ENCODE assay signal across 9 cellular contexts in genomic region chr7:360454-361100, GRCh38.
A peak's percentile ranks its signal among the peaks of the same experiment; 100 is the strongest.
DNase-seq lines count a peak whose midpoint lies in the region; ATAC-seq, FAIRE-seq and TF ChIP-seq lines count a peak whose summit lies in the region.
"Had no signal": no experiment of that assay in that cellular context is flagged by ENCODE, and none has a peak within 500 bp of the region (broad histone marks: within the 10 kb centered on the region; RNA-seq: fewer than 3 reads in every experiment).

No MANE protein-coding gene starts in this region.

- H3K4me3 Mint-ChIP-seq in activated T-helper 17 cell treated with anti-CD3 and anti-CD28 coated beads, Interleukin-2, amount 50 U/mL, for 72 hours = peak overlapping the region; percentile 77
- peak overlapping the region; percentile 49 to 85 (median 74) for H3K4me3 Mint-ChIP-seq in naive B cell
- H3K4me3 Mint-ChIP-seq in stimulated activated naive CD8-positive, alpha-beta T cell treated with anti-CD3 and anti-CD28 coated beads, Interleukin-15, amount 100 ng/mL, for 72 hours = peak overlapping the region; percentile 79 to 85

- intact Hi-C loops in breast epithelium (cut with DNase I; ENCODE audit: low total_unique reads) = no loop called here
- intact Hi-C loops in mammary epithelial cell (cut with micrococcal nuclease) = no loop called here
- intact Hi-C loops in prostate gland (cut with DNase I) = no loop called here

- H3K9me3 Mint-ChIP-seq in activated T-helper 17 cell treated with anti-CD3 and anti-CD28 coated beads, Interleukin-2, amount 50 U/mL, for 72 hours = peaks cover 4% of the 10 kb centered on the region
- peaks cover 0 to 20% (median 7%) of the 10 kb centered on the region in 7 donors for H3K9me3 Mint-ChIP-seq in naive B cell
- peaks cover 7 to 13% of the 10 kb centered on the region in 2 donors for H3K9me3 Mint-ChIP-seq in stimulated activated naive CD8-positive, alpha-beta T cell treated with anti-CD3 and anti-CD28 coated beads, Interleukin-15, amount 100 ng/mL, for 72 hours

- H3K9ac ChIP-seq in mammary epithelial cell (ENCODE audit: insufficient read depth, low read length) = no peak overlapping the region

- H3K4me2 ChIP-seq in mammary epithelial cell (ENCODE audit: insufficient read depth, low read depth, low read length) = no peak overlapping the region

- no peak for FAIRE-seq in HTR-8/SVneo (lab: Jason Lieb, UNC)

- H2AFZ ChIP-seq in mammary epithelial cell (ENCODE audit: low read depth, low read length) = no peak overlapping the region

- H3K79me2 ChIP-seq in mammary epithelial cell (ENCODE audit: insufficient read depth, low read length) = no peaks in the 10 kb centered on the region

- TF ChIP-seq POLR2A in breast epithelium (IDR thresholded peaks at IDR 0.05) (no peak), prostate gland (IDR thresholded peaks at IDR 0.05) (no peak)

- H3K4me1 ChIP-seq in breast epithelium (peaks cover 0 to 4% of the 10 kb centered on the region in 2 donors), mammary epithelial cell (ENCODE audit: insufficient read depth, low read length) (peaks cover 12% of the 10 kb centered on the region), prostate gland (replicated peaks) (peaks cover 12% of the 10 kb centered on the region)

- peak overlapping the region; percentile 74 for H3K27ac Mint-ChIP-seq in activated T-helper 17 cell treated with anti-CD3 and anti-CD28 coated beads, Interleukin-2, amount 50 U/mL, for 72 hours
- H3K27ac Mint-ChIP-seq in naive B cell = peak overlapping the region in 1 of 6 donors; percentile 65
- H3K27ac Mint-ChIP-seq in stimulated activated naive CD8-positive, alpha-beta T cell treated with anti-CD3 and anti-CD28 coated beads, Interleukin-15, amount 100 ng/mL, for 72 hours = peak overlapping the region; percentile 89 to 91

- WGBS in mammary epithelial cell (ENCODE audit: low coverage, missing lambda C conversion rate) = 89% methylated on average over 32 of the region's 39 CpGs
- WGBS in prostate gland = 84% methylated on average over 39 of the region's 39 CpGs

- TF ChIP-seq CTCF in breast epithelium (IDR thresholded peaks at IDR 0.05) (no peak), mammary epithelial cell (conservative IDR thresholded peaks at IDR 0.05 in 1 of 2, IDR thresholded peaks at IDR 0.05 in 1 of 2; ENCODE audit: extremely low read depth in 1 of 2, insufficient read depth in 1 of 2, low read depth in 1 of 2, low read length in 2 of 2) (no peak), prostate gland (IDR thresholded peaks at IDR 0.05) (no peak)

- dilution Hi-C loops in mammary epithelial cell (cut with HindIII; ENCODE audit: low sequenced_read_pairs) = loop anchor here (10.0 kb wide), 1 partner anchor 134 kb away; no protein-coding TSS in a partner anchor

- peak; percentile 84 for ATAC-seq in activated T-helper 17 cell treated with anti-CD3 and anti-CD28 coated beads, Interleukin-2, amount 50 U/mL, for 72 hours (replicated peaks)
- no peak for ATAC-seq in naive B cell (ENCODE audit: low read depth in 2 of 2)
- ATAC-seq in stimulated activated naive CD8-positive, alpha-beta T cell treated with anti-CD3 and anti-CD28 coated beads, Interleukin-15, amount 100 ng/mL, for 72 hours = peak; percentile 68

- H3K36me3 ChIP-seq in breast epithelium (no peaks in the 10 kb centered on the region), mammary epithelial cell (ENCODE audit: insufficient read depth, low read length) (no peaks in the 10 kb centered on the region), prostate gland (no peaks in the 10 kb centered on the region)
- H3K36me3 ChIP-seq: cardiac muscle cell had no signal

- peaks cover 4% of the 10 kb centered on the region for H3K36me3 Mint-ChIP-seq in activated T-helper 17 cell treated with anti-CD3 and anti-CD28 coated beads, Interleukin-2, amount 50 U/mL, for 72 hours (ENCODE audit: low read depth)
- peaks cover 4 to 8% of the 10 kb centered on the region in 2 donors for H3K36me3 Mint-ChIP-seq in naive B cell

- H3K4me3 ChIP-seq in breast epithelium = no peak overlapping the region
- no peak overlapping the region for H3K4me3 ChIP-seq in mammary epithelial cell (replicated peaks in 1 of 3; ENCODE audit: insufficient read depth in 1 of 3, low read depth in 2 of 3, low read length in 3 of 3)
- H3K4me3 ChIP-seq in prostate gland = no peak overlapping the region
- H3K4me3 ChIP-seq: cardiac muscle cell had no signal

- DNase-seq in breast epithelium (ENCODE audit: low spot score in 2 of 2) = no peak
- no peak for DNase-seq in mammary epithelial cell
- no peak for DNase-seq in naive B cell
- peak in 1 of 2 donors; percentile 50 for DNase-seq in stimulated activated naive CD8-positive, alpha-beta T cell treated with anti-CD3 and anti-CD28 coated beads, Interleukin-15, amount 100 ng/mL, for 72 hours
- no peak for DNase-seq in prostate gland (ENCODE audit: low spot score)
- DNase-seq in cerebellar cortex (ENCODE audit: low spot score) = no peak
- no peak for DNase-seq in HTR-8/SVneo (ENCODE audit: insufficient read length, low spot score)

- no TSS peak for BruUV-seq in mammary epithelial cell (replicated peaks; lab: Mats Ljungman, UMichigan)

- CTCF ChIA-PET in mammary epithelial cell (lab: Charles Lee; ENCODE audit: low non-redundant PET) = no interaction called here

- in situ Hi-C loops in mammary epithelial cell (cut with MboI; ENCODE audit: low sequenced_read_pairs in 2 of 2) = no loop called here

- H4K20me1 ChIP-seq in mammary epithelial cell (ENCODE audit: insufficient read depth, low read length) = no peaks in the 10 kb centered on the region

- H3K9me3 ChIP-seq in breast epithelium (no peaks in the 10 kb centered on the region), mammary epithelial cell (replicated peaks; ENCODE audit: insufficient read depth, low read length) (peaks cover 2% of the 10 kb centered on the region), prostate gland (no peaks in the 10 kb centered on the region)

- H3K4me1 Mint-ChIP-seq in activated T-helper 17 cell treated with anti-CD3 and anti-CD28 coated beads, Interleukin-2, amount 50 U/mL, for 72 hours = peaks cover 22% of the 10 kb centered on the region
- H3K4me1 Mint-ChIP-seq in naive B cell = peaks cover 32 to 43% (median 36%) of the 10 kb centered on the region in 3 donors
- peaks cover 55% of the 10 kb centered on the region for H3K4me1 Mint-ChIP-seq in stimulated activated naive CD8-positive, alpha-beta T cell treated with anti-CD3 and anti-CD28 coated beads, Interleukin-15, amount 100 ng/mL, for 72 hours

- H3K27ac ChIP-seq in breast epithelium = peak overlapping the region; percentile 88 to 94
- H3K27ac ChIP-seq in mammary epithelial cell (ENCODE audit: insufficient read depth, low read depth, low read length) = no peak overlapping the region
- no peak overlapping the region for H3K27ac ChIP-seq in prostate gland
- H3K27ac ChIP-seq: cardiac muscle cell had no signal

- no peaks in the 10 kb centered on the region for H3K27me3 Mint-ChIP-seq in activated T-helper 17 cell treated with anti-CD3 and anti-CD28 coated beads, Interleukin-2, amount 50 U/mL, for 72 hours
- peaks cover 10 to 41% (median 10%) of the 10 kb centered on the region in 3 donors for H3K27me3 Mint-ChIP-seq in naive B cell
- no peaks in the 10 kb centered on the region for H3K27me3 Mint-ChIP-seq in stimulated activated naive CD8-positive, alpha-beta T cell treated with anti-CD3 and anti-CD28 coated beads, Interleukin-15, amount 100 ng/mL, for 72 hours

- peaks cover 0 to 19% of the 10 kb centered on the region in 2 donors for H3K27me3 ChIP-seq in breast epithelium
- H3K27me3 ChIP-seq in mammary epithelial cell (ENCODE audit: insufficient read depth, low read length) = no peaks in the 10 kb centered on the region
- no peaks in the 10 kb centered on the region for H3K27me3 ChIP-seq in prostate gland (replicated peaks; ENCODE audit: insufficient read depth)

Comparison
In these comparisons a context has a peak if more than half of its experiments do, and no peak if none do; other contexts are left out.
1. H3K27ac ChIP-seq: peak in breast epithelium (2 of 2); none in mammary epithelial cell (single experiment) and prostate gland (0 of 2).
2. ATAC-seq: peak in activated T-helper 17 cell treated with anti-CD3 and anti-CD28 coated beads, Interleukin-2, amount 50 U/mL, for 72 hours (single experiment) and stimulated activated naive CD8-positive, alpha-beta T cell treated with anti-CD3 and anti-CD28 coated beads, Interleukin-15, amount 100 ng/mL, for 72 hours (single experiment); none in naive B cell (0 of 2).
3. Peak in every context shown above with its lines, with median percentiles within 50 percentile points of each other: H3K4me3 Mint-ChIP-seq.